Comparison of ENCODE assay signal across 8 cellular contexts in the genomic region with DNA sequence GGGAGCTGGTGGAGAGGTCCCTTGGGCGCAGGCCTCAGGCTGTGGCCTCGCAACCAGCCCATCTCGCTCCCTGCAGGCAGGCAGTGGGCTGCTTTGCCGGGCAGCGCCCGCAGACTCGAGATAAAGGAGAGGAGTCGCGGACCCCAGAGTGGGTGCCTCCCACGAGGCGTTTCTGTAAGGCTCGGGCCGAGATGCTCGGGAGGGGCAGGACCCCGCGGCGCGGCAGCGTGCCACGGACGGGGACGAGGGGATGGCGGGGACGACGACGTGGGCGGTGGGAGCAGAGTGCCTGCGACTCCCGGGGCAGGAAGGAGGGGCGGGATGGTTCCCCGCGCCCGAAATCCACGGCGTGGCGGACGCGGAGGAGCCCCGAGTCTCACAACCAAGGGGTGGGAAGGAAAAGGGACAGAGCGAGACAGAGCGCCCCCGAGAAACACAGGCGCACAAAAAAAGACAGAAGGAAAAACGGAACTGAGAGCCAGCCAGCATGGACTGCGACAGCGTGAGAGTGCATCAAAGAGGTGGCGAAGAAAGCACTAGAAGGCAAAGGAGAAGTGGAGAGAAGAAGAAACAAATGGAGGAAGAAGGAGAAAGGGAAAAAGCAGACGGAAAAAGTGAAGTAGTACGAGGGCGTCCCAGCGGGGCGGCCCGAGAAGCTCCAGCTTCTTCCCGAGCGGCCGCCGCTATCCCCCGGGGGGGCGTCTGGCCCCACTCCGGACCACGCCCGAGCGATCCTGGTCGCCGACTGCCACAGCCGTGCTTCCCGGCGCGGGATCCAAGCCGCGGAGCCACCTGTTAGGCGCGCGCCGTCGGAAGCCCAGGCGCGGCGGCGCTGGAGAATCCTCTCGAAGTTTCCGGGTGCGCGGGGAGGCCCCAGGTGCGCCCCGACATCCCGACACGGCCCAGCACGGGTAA. TPM values are rescaled to one million over a fixed set of nuclear protein-coding genes. Genes with fewer than 3 reads are reported as not detected.
DNase-seq lines count a peak whose midpoint lies in the region; ATAC-seq and TF ChIP-seq lines count a peak whose summit lies in the region.

No MANE protein-coding gene starts in this region.

- H3K27me3 ChIP-seq in kidney epithelial cell (ENCODE audit: control insufficient read depth, insufficient read depth, low read length) (peaks cover 41% of the 10 kb centered on the region), upper lobe of right lung (peaks cover 55% of the 10 kb centered on the region)

- H3K4me1 Mint-ChIP-seq in T-helper 17 cell = peaks cover 9% of the 10 kb centered on the region

- DNase-seq in T-helper 17 cell (no peak), kidney epithelial cell (ENCODE audit: low read depth) (no peak), upper lobe of right lung (no peak), C1 segment of cervical spinal cord (lab: John Stamatoyannopoulos, UW) (no peak), HuH-7.5 (ENCODE audit: low spot score) (no peak)

- TF ChIP-seq CTCF in C4-2B (conservative IDR thresholded peaks at IDR 0.05) (no peak), kidney epithelial cell (IDR thresholded peaks at IDR 0.05; ENCODE audit: insufficient read depth, low read length, poor library complexity, severe bottlenecking) (no peak), upper lobe of right lung (IDR thresholded peaks at IDR 0.05) (no peak)

- peak overlapping the region; percentile 85 for H3K4me3 Mint-ChIP-seq in T-helper 17 cell

- peak overlapping the region; percentile 42 for H3K4me3 ChIP-seq in kidney epithelial cell (ENCODE audit: low read depth, low read length)
- H3K4me3 ChIP-seq in upper lobe of right lung = peak overlapping the region; percentile 43

- peak; percentile 45 for ATAC-seq in GM18868 (IDR thresholded peaks at IDR 0.05; ENCODE audit: unreplicated experiment)
- peak; percentile 43 for ATAC-seq in HG03025 (IDR thresholded peaks at IDR 0.05; ENCODE audit: low FRiP score, unreplicated experiment)
- peak; percentile 43 for ATAC-seq in T-helper 17 cell
- peak; percentile 30 for ATAC-seq in upper lobe of right lung

- peak overlapping the region; percentile 41 for H3K27ac Mint-ChIP-seq in T-helper 17 cell

- H3K27me3 Mint-ChIP-seq in T-helper 17 cell = peaks cover 54% of the 10 kb centered on the region

- no peaks in the 10 kb centered on the region for H3K36me3 ChIP-seq in kidney epithelial cell (ENCODE audit: control insufficient read depth, insufficient read depth, low read length)
- H3K36me3 ChIP-seq in upper lobe of right lung = no peaks in the 10 kb centered on the region

- peaks cover 8% of the 10 kb centered on the region for H3K36me3 Mint-ChIP-seq in T-helper 17 cell (ENCODE audit: low read depth)

- H3K9me3 ChIP-seq in T-helper 17 cell (ENCODE audit: control insufficient read depth, low read length, poor library complexity, severe bottlenecking) = no peaks in the 10 kb centered on the region
- H3K9me3 ChIP-seq in upper lobe of right lung = no peaks in the 10 kb centered on the region

- peak overlapping the region; percentile 48 for H3K27ac ChIP-seq in C4-2B
- no peak overlapping the region for H3K27ac ChIP-seq in upper lobe of right lung

- intact Hi-C loops in upper lobe of right lung (cut with DNase I) = no loop called here

- peaks cover 6% of the 10 kb centered on the region for H3K4me1 ChIP-seq in upper lobe of right lung

RNA-seq across cellular contexts. Expression of gene BEND4, which starts 1.5 kb away (rescaled TPM):
- total RNA-seq in T-helper 17 cell (under 1 TPM; 0.42 to 0.47 TPM), kidney epithelial cell (0.07 and 0.13 TPM in 2 replicates), upper lobe of right lung (0.43 TPM)
